In genomic region chr1:21891621-21892479, GRCh38 we compare ENCODE assay signal across 20 cellular contexts. TPM values are rescaled to one million over a fixed set of nuclear protein-coding genes. Genes with fewer than 3 reads are reported as not detected.
A peak's percentile ranks its signal among the peaks of the same experiment; 100 is the strongest.
DNase-seq lines count a peak whose midpoint lies in the region; ATAC-seq and TF ChIP-seq lines count a peak whose summit lies in the region.
"Had no signal": no experiment of that assay in that cellular context is flagged by ENCODE, and none has a peak within 500 bp of the region (broad histone marks: within the 10 kb centered on the region; RNA-seq: fewer than 3 reads in every experiment).

No MANE protein-coding gene starts in this region.

- POLR2A ChIA-PET in PC-3 (lab: Charles Lee; ENCODE audit: unreplicated experiment) (no interaction called here), SK-N-SH (lab: Yijun Ruan, JAX) (no interaction called here)

- intact Hi-C loops in PC-3 (cut with micrococcal nuclease), result no loop called here
- intact Hi-C loops in stomach (cut with DNase I; ENCODE audit: low total_unique reads), result no loop called here

- H3K4me3 ChIP-seq in PC-3 (ENCODE audit: low read length) (no peak overlapping the region), RWPE2 (ENCODE audit: severe bottlenecking) (no peak overlapping the region), stomach (no peak overlapping the region), WERI-Rb-1 (ENCODE audit: low read depth, low read length) (no peak overlapping the region), SK-N-SH (ENCODE audit: low read depth in 2 of 2, low read length in 1 of 2) (no peak overlapping the region)
- H3K4me3 ChIP-seq: GM23248 had no signal

- TF ChIP-seq POLR2A in stomach (IDR thresholded peaks at IDR 0.05), result no peak

- H3K27ac ChIP-seq in PC-3 (ENCODE audit: low read length) (no peak overlapping the region), RWPE2 (ENCODE audit: poor library complexity, severe bottlenecking) (no peak overlapping the region), stomach (peak overlapping the region in 3 of 5 donors; percentile 4 to 28 (median 28)), WERI-Rb-1 (no peak overlapping the region), SK-N-SH (ENCODE audit: low read depth in 2 of 2, low read length in 1 of 2) (no peak overlapping the region)
- H3K27ac ChIP-seq: GM23248 had no signal

- H3K9me3 ChIP-seq in PC-3 (ENCODE audit: low read length), result no peaks in the 10 kb centered on the region
- no peaks in the 10 kb centered on the region for H3K9me3 ChIP-seq in RWPE2 (ENCODE audit: severe bottlenecking)
- H3K9me3 ChIP-seq in stomach, result no peaks in the 10 kb centered on the region
- no peaks in the 10 kb centered on the region for H3K9me3 ChIP-seq in WERI-Rb-1 (ENCODE audit: severe bottlenecking)
- H3K9me3 ChIP-seq in SK-N-SH, result no peaks in the 10 kb centered on the region

- ATAC-seq in PC-3, result peak; percentile 62
- peak; percentile 17; the same call in 1 of the 3 replicates for ATAC-seq in RWPE2 (ENCODE audit: low read depth)
- peak; percentile 88 for ATAC-seq in esophagus mucosa
- ATAC-seq: HCT116 had no signal

- H3K36me3 ChIP-seq in PC-3 (ENCODE audit: low read depth, low read length) (no peaks in the 10 kb centered on the region; the same call in 1 of the 2 replicates), RWPE2 (ENCODE audit: low read depth) (peaks cover 17% of the 10 kb centered on the region; the same call in 1 of the 2 replicates), stomach (peaks cover 71 to 94% (median 88%) of the 10 kb centered on the region in 4 donors), WERI-Rb-1 (no peaks in the 10 kb centered on the region; the same call in none of the 2 replicates), SK-N-SH (replicated peaks in 1 of 2; ENCODE audit: control insufficient read depth in 1 of 2, insufficient read depth in 2 of 2, low read length in 1 of 2) (peaks cover 8 to 31% of the 10 kb centered on the region in 2 experiments)

- H3F3A ChIP-seq in PC-3 (ENCODE audit: low read length, unreplicated experiment) (no peaks in the 10 kb centered on the region), SK-N-SH (replicated peaks; ENCODE audit: insufficient read depth) (no peaks in the 10 kb centered on the region)

- TF ChIP-seq EP300 in stomach (IDR thresholded peaks at IDR 0.05), result no peak
- no peak for TF ChIP-seq EP300 in SK-N-SH (IDR thresholded peaks at IDR 0.05; ENCODE audit: borderline replicate concordance in 1 of 2, low read depth in 1 of 2, low read length in 1 of 2)

- no peaks in the 10 kb centered on the region for H3K4me1 ChIP-seq in PC-3 (ENCODE audit: insufficient read depth, low read length)
- no peaks in the 10 kb centered on the region for H3K4me1 ChIP-seq in RWPE2 (ENCODE audit: insufficient read depth, poor library complexity, severe bottlenecking)
- peaks cover 36 to 58% (median 38%) of the 10 kb centered on the region in 4 donors for H3K4me1 ChIP-seq in stomach
- H3K4me1 ChIP-seq in SK-N-SH (ENCODE audit: control insufficient read depth in 1 of 2, insufficient read depth in 2 of 2, low read depth in 1 of 2, low read length in 1 of 2), result peaks cover 0 to 10% of the 10 kb centered on the region in 2 experiments; a peak in 1 of 4 replicates

- H3K27me3 ChIP-seq in PC-3 (ENCODE audit: low read length), result no peaks in the 10 kb centered on the region
- H3K27me3 ChIP-seq in RWPE2 (ENCODE audit: insufficient read depth, poor library complexity, severe bottlenecking), result no peaks in the 10 kb centered on the region
- H3K27me3 ChIP-seq in stomach, result no peaks in the 10 kb centered on the region
- no peaks in the 10 kb centered on the region for H3K27me3 ChIP-seq in WERI-Rb-1 (ENCODE audit: insufficient read depth, low read depth, severe bottlenecking)
- no peaks in the 10 kb centered on the region for H3K27me3 ChIP-seq in SK-N-SH (ENCODE audit: insufficient read depth)

- BruUV-seq in PC-3 (replicated peaks; lab: Mats Ljungman, UMichigan), result no TSS peak

- 81 to 91% (median 88%) methylated on average over 11 to 20 of the region's 20 CpGs for WGBS in stomach, 5 donors
- 96% methylated on average over 14 of the region's 20 CpGs for WGBS in SK-N-SH (ENCODE audit: low lambda C conversion rate)

- no peak for TF ChIP-seq RAD21 in SK-N-SH (IDR thresholded peaks at IDR 0.05; ENCODE audit: low read length)

- no peak overlapping the region for H3K4me2 ChIP-seq in PC-3 (ENCODE audit: low read length)
- no peak overlapping the region for H3K4me2 ChIP-seq in SK-N-SH

- TF ChIP-seq CTCF in PC-3 (conservative IDR thresholded peaks at IDR 0.05; ENCODE audit: low read depth, low read length), result no peak
- TF ChIP-seq CTCF in RWPE2 (IDR thresholded peaks at IDR 0.05; ENCODE audit: poor library complexity, severe bottlenecking), result no peak
- no peak for TF ChIP-seq CTCF in stomach (IDR thresholded peaks at IDR 0.05)
- TF ChIP-seq CTCF in WERI-Rb-1 (IDR thresholded peaks at IDR 0.05; ENCODE audit: low read depth, low read length), result no peak
- TF ChIP-seq CTCF in SK-N-SH (IDR thresholded peaks at IDR 0.05), result no peak

- CTCF ChIA-PET in PC-3 (lab: Charles Lee) (no interaction called here), SK-N-SH (lab: Yijun Ruan, JAX) (interaction anchor here (1.2 kb wide), 1 partner anchor 10 kb away, joined by 6 read pairs; no protein-coding TSS in a partner anchor)

- no peaks in the 10 kb centered on the region for H4K20me1 ChIP-seq in PC-3 (ENCODE audit: low read length)
- no peaks in the 10 kb centered on the region for H4K20me1 ChIP-seq in SK-N-SH (ENCODE audit: insufficient read depth)

- no peak overlapping the region for H3K9ac ChIP-seq in PC-3 (ENCODE audit: low read length)
- H3K9ac ChIP-seq in SK-N-SH, result no peak overlapping the region
- H3K9ac ChIP-seq: GM23248 had no signal

- H2AFZ ChIP-seq in PC-3 (ENCODE audit: low read length) (no peak overlapping the region), SK-N-SH (ENCODE audit: low read depth) (no peak overlapping the region)
- H2AFZ ChIP-seq: GM23248 had no signal

- DNase-seq in PC-3, result peak; percentile 74
- DNase-seq in RWPE2 (ENCODE audit: low spot score), result peak; percentile 32
- no peak for DNase-seq in stomach
- DNase-seq in effector CD4-positive, alpha-beta T cell, result no peak
- DNase-seq in WERI-Rb-1, result no peak
- no peak for DNase-seq in SK-N-SH
- DNase-seq: ACHN, AML-193, DMS 273 treated with DMSO at 0.1 percent for 48 hours, GDM1, GM23248, NCI-H1417 treated with DMSO at 0.1 percent for 48 hours, NCI-H2029, NCI-H2171, NCI-H446, NCI-H69, OCI-M1 had no signal

- H3K9me2 ChIP-seq in PC-3 (replicated peaks; ENCODE audit: low read length) (no peaks in the 10 kb centered on the region), SK-N-SH (no peaks in the 10 kb centered on the region)

- H3K79me2 ChIP-seq in PC-3 (ENCODE audit: low read length) (no peaks in the 10 kb centered on the region), SK-N-SH (ENCODE audit: insufficient read depth) (no peaks in the 10 kb centered on the region; the same call in 1 of the 2 replicates)

TF ChIP-seq in SK-N-SH, 30 proteins besides CTCF, POLR2A, EP300 and RAD21:
- TF ChIP-seq MXI1 (IDR thresholded peaks at IDR 0.05; ENCODE audit: low read depth, low read length) (no peak), TEAD4 (IDR thresholded peaks at IDR 0.05; ENCODE audit: borderline replicate concordance, insufficient read depth) (no peak), USF1 (IDR thresholded peaks at IDR 0.05; ENCODE audit: borderline replicate concordance, low read depth) (no peak), JUND (IDR thresholded peaks at IDR 0.05) (no peak), ELF1 (IDR thresholded peaks at IDR 0.05) (no peak), ZBTB33 (IDR thresholded peaks at IDR 0.05; ENCODE audit: borderline replicate concordance, low read depth) (no peak), RXRA (IDR thresholded peaks at IDR 0.05; ENCODE audit: borderline replicate concordance, low read depth) (no peak)
- TF ChIP-seq, protein P1, sequence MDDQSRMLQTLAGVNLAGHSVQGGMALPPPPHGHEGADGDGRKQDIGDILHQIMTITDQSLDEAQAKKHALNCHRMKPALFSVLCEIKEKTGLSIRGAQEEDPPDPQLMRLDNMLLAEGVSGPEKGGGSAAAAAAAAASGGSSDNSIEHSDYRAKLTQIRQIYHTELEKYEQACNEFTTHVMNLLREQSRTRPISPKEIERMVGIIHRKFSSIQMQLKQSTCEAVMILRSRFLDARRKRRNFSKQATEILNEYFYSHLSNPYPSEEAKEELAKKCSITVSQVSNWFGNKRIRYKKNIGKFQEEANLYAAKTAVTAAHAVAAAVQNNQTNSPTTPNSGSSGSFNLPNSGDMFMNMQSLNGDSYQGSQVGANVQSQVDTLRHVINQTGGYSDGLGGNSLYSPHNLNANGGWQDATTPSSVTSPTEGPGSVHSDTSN (IDR thresholded peaks at IDR 0.05), result no peak

RNA-seq across cellular contexts. Expression of gene HSPG2, which starts 45.3 kb away (rescaled TPM):
- total RNA-seq in PC-3 (2014; rRNA removed), result 35.1 and 56.0 TPM in 2 replicates
- 91.0 TPM for total RNA-seq in esophagus mucosa
- 100 to 1,000 TPM in 4 of 5 donors, 10 to 100 TPM in 1; 88.7 to 504 (median 186) TPM for total RNA-seq in stomach
- polyA plus RNA-seq in stomach, result 10 to 100 TPM; 21.7 to 98.5 (median 62.1) TPM
- polyA plus RNA-seq in SK-N-SH (2012; rRNA removed), result 10.7 and 28.9 TPM in 2 replicates
- polyA plus RNA-seq in SK-N-SH (2012; cell fraction: cytosol; rRNA removed), result 10.2 and 22.9 TPM in 2 replicates
- polyA plus RNA-seq in SK-N-SH (2012; cell fraction: nucleus; rRNA removed), result 112 and 128 TPM in 2 replicates
- polyA plus RNA-seq: CD14-positive monocyte had no signal

Comparison
In these comparisons a context has a peak if more than half of its experiments do, and no peak if none do; other contexts are left out.
1. ATAC-seq: peak in every context shown above with its lines; median percentile 88 in esophagus mucosa; 62 in PC-3; 17 in RWPE2.
2. DNase-seq: peak in PC-3 (single experiment) and RWPE2 (single experiment); none in stomach (single experiment), effector CD4-positive, alpha-beta T cell (single experiment), WERI-Rb-1 (single experiment) and SK-N-SH (single experiment).
3. H3K27ac ChIP-seq: peak in stomach (3 of 5); none in PC-3 (single experiment), RWPE2 (single experiment), WERI-Rb-1 (single experiment) and SK-N-SH (0 of 2).